ENCODE assay signal across 19 cellular contexts in genomic region chr5:135708481-135708880, GRCh38.
DNase-seq lines count a peak whose midpoint lies in the region; ATAC-seq and TF ChIP-seq lines count a peak whose summit lies in the region.
"Had no signal": no experiment of that assay in that cellular context is flagged by ENCODE, and none has a peak within 500 bp of the region (broad histone marks: within the 10 kb centered on the region; RNA-seq: fewer than 3 reads in every experiment).

No MANE protein-coding gene starts in this region.

- H3K27ac ChIP-seq in H9 (ENCODE audit: insufficient read length, low read depth, low read length) (no peak overlapping the region), hepatocyte (peak overlapping the region; percentile 43), neuronal stem cell (replicated peaks; ENCODE audit: low read length) (no peak overlapping the region), MM.1S (ENCODE audit: low read length) (no peak overlapping the region)
- H3K27ac ChIP-seq: BLaER1, C4-2B, GM23248 had no signal

- no peaks in the 10 kb centered on the region for H3F3A ChIP-seq in MM.1S (ENCODE audit: insufficient read depth, low read length)

- ATAC-seq in sciatic nerve (peak; percentile 6), GM18867 (IDR thresholded peaks at IDR 0.05; ENCODE audit: unreplicated experiment) (no peak)
- ATAC-seq: CD8-positive, alpha-beta T cell; HCT116 had no signal

- no peak overlapping the region for H3T11ph ChIP-seq in H9 (ENCODE audit: low read length)

- WGBS in H9 (ENCODE audit: extremely low coverage, insufficient read length, low lambda C conversion rate): no CpG with 5 or more reads among the region's 3 CpGs
- WGBS in hepatocyte (ENCODE audit: low lambda C conversion rate, missing lambda C conversion rate): 88% methylated on average over 3 of the region's 3 CpGs
- no CpG with 5 or more reads among the region's 3 CpGs for WGBS in neuronal stem cell (ENCODE audit: extremely low coverage in 2 of 2, insufficient read length in 2 of 2, insufficient replicate concordance in 1 of 2), 2 donors

- H3K4me3 ChIP-seq in hepatocyte: no peak overlapping the region
- no peak overlapping the region for H3K4me3 ChIP-seq in neuronal stem cell (ENCODE audit: low read length in 2 of 2)
- H3K4me3 ChIP-seq in MM.1S (ENCODE audit: low read length): no peak overlapping the region
- H3K4me3 ChIP-seq: BLaER1, GM23248 had no signal

- no peaks in the 10 kb centered on the region for H3K9me2 ChIP-seq in hepatocyte (replicated peaks; ENCODE audit: insufficient read depth)
- no peaks in the 10 kb centered on the region for H3K9me2 ChIP-seq in MM.1S (replicated peaks; ENCODE audit: insufficient read depth, low read length)

- H3K36me3 Mint-ChIP-seq in H9 (ENCODE audit: insufficient read depth in 1 of 3, low read depth in 3 of 3) (no peaks in the 10 kb centered on the region), progenitor cell of endocrine pancreas (ENCODE audit: insufficient read depth) (no peaks in the 10 kb centered on the region)
- H3K36me3 Mint-ChIP-seq: CD4-positive, CD25-positive, alpha-beta regulatory T cell; CD8-positive, alpha-beta T cell had no signal

- H3K18ac ChIP-seq in H9 (ENCODE audit: insufficient read length, low read depth, low read length) (no peak overlapping the region), neuronal stem cell (ENCODE audit: low read length) (no peak overlapping the region)

- H3K9me3 Mint-ChIP-seq in H9: no peaks in the 10 kb centered on the region
- H3K9me3 Mint-ChIP-seq in progenitor cell of endocrine pancreas (ENCODE audit: low read depth): no peaks in the 10 kb centered on the region
- H3K9me3 Mint-ChIP-seq: CD4-positive, CD25-positive, alpha-beta regulatory T cell; CD8-positive, alpha-beta T cell had no signal

- no peaks in the 10 kb centered on the region for H3K23me2 ChIP-seq in H9 (ENCODE audit: insufficient read length, low read depth, low read length, poor library complexity, severe bottlenecking)

- H3K14ac ChIP-seq in H9 (ENCODE audit: insufficient read depth, low read length) (no peak overlapping the region), neuronal stem cell (ENCODE audit: low read length) (no peak overlapping the region)

- H3K4me1 Mint-ChIP-seq in H9 (peaks cover 11 to 12% of the 10 kb centered on the region in 2 experiments), progenitor cell of endocrine pancreas (ENCODE audit: low read depth) (no peaks in the 10 kb centered on the region)
- H3K4me1 Mint-ChIP-seq: B cell; CD4-positive, CD25-positive, alpha-beta regulatory T cell had no signal

- H3K4me3 Mint-ChIP-seq in H9: no peak overlapping the region
- H3K4me3 Mint-ChIP-seq in progenitor cell of endocrine pancreas (ENCODE audit: low read depth): no peak overlapping the region
- H3K4me3 Mint-ChIP-seq: B cell; CD4-positive, CD25-positive, alpha-beta regulatory T cell; CD8-positive, alpha-beta T cell had no signal

- no peak overlapping the region for H2AK5ac ChIP-seq in H9 (ENCODE audit: insufficient read length, low read length)
- no peak overlapping the region for H2AK5ac ChIP-seq in neuronal stem cell (ENCODE audit: low read depth, low read length)

- H2AFZ ChIP-seq in H9 (ENCODE audit: low read length) (no peak overlapping the region), hepatocyte (no peak overlapping the region), neuronal stem cell (ENCODE audit: low read length) (no peak overlapping the region), MM.1S (ENCODE audit: low read length) (no peak overlapping the region)
- H2AFZ ChIP-seq: GM23248 had no signal

- H2BK12ac ChIP-seq in H9 (ENCODE audit: insufficient read length, low read depth, low read length) (no peak overlapping the region), neuronal stem cell (ENCODE audit: low read length) (no peak overlapping the region)

- H3K9me3 ChIP-seq in H9 (ENCODE audit: control insufficient read depth, low read depth, low read length) (no peaks in the 10 kb centered on the region), hepatocyte (ENCODE audit: low read depth) (no peaks in the 10 kb centered on the region), neuronal stem cell (replicated peaks in 1 of 2; ENCODE audit: control insufficient read depth in 2 of 2, insufficient read depth in 1 of 2, low read depth in 1 of 2, low read length in 2 of 2) (no peaks in the 10 kb centered on the region), MM.1S (replicated peaks; ENCODE audit: insufficient read depth, low read length) (no peaks in the 10 kb centered on the region)
- H3K9me3 ChIP-seq: BLaER1, Caco-2 had no signal

- H3K4me2 ChIP-seq in H9 (ENCODE audit: insufficient read depth, insufficient read length, low read length): no peak overlapping the region
- H3K4me2 ChIP-seq in hepatocyte: no peak overlapping the region
- no peak overlapping the region for H3K4me2 ChIP-seq in neuronal stem cell (ENCODE audit: insufficient read depth, low read length, poor library complexity, severe bottlenecking)
- no peak overlapping the region for H3K4me2 ChIP-seq in MM.1S (ENCODE audit: low read depth, low read length)
- H3K4me2 ChIP-seq: BLaER1 had no signal

- H3K79me1 ChIP-seq in H9 (ENCODE audit: insufficient read depth, low read depth, low read length, poor library complexity, severe bottlenecking): no peaks in the 10 kb centered on the region
- H3K79me1 ChIP-seq in neuronal stem cell (ENCODE audit: low read depth, low read length): no peaks in the 10 kb centered on the region

- H3K9ac ChIP-seq in H9 (ENCODE audit: extremely low read depth, insufficient read length, low read length): no peak overlapping the region
- no peak overlapping the region for H3K9ac ChIP-seq in neuronal stem cell (ENCODE audit: low read depth, low read length, poor library complexity)
- H3K9ac ChIP-seq in MM.1S (ENCODE audit: low read length): no peak overlapping the region
- H3K9ac ChIP-seq: BLaER1, GM23248 had no signal

- H4K91ac ChIP-seq in H9 (ENCODE audit: insufficient read length, low read depth, low read length): no peak overlapping the region
- H4K91ac ChIP-seq in neuronal stem cell (ENCODE audit: low read depth, low read length, poor library complexity): no peak overlapping the region

- H3K27ac Mint-ChIP-seq in H9 (no peak overlapping the region), progenitor cell of endocrine pancreas (no peak overlapping the region)
- H3K27ac Mint-ChIP-seq: B cell; CD4-positive, CD25-positive, alpha-beta regulatory T cell; CD8-positive, alpha-beta T cell had no signal

- intact Hi-C loops in sciatic nerve (cut with DNase I): no loop called here

- no peak for TF ChIP-seq CTCF in H9 (conservative IDR thresholded peaks at IDR 0.05)
- TF ChIP-seq CTCF in hepatocyte (IDR thresholded peaks at IDR 0.05; ENCODE audit: poor library complexity): no peak
- TF ChIP-seq CTCF in MM.1S (IDR thresholded peaks at IDR 0.05; ENCODE audit: low read length): no peak
- no peak for TF ChIP-seq CTCF in progenitor cell of endocrine pancreas (IDR thresholded peaks at IDR 0.05; ENCODE audit: unreplicated experiment)

- H3K79me2 ChIP-seq in H9 (ENCODE audit: insufficient read depth, low read length) (no peaks in the 10 kb centered on the region), hepatocyte (no peaks in the 10 kb centered on the region), MM.1S (ENCODE audit: low read length) (no peaks in the 10 kb centered on the region)

- H3K4me1 ChIP-seq in H9 (ENCODE audit: insufficient read depth, low read length) (no peaks in the 10 kb centered on the region), hepatocyte (ENCODE audit: insufficient read depth) (peaks cover 35% of the 10 kb centered on the region), neuronal stem cell (ENCODE audit: control insufficient read depth in 2 of 2, insufficient read depth in 1 of 2, low read depth in 1 of 2, low read length in 2 of 2) (peaks cover 0 to 6% of the 10 kb centered on the region in 2 donors), MM.1S (ENCODE audit: low read length) (no peaks in the 10 kb centered on the region)
- H3K4me1 ChIP-seq: Caco-2 had no signal

- H4K20me1 ChIP-seq in H9 (ENCODE audit: control insufficient read depth, insufficient read depth, insufficient read length) (no peaks in the 10 kb centered on the region), hepatocyte (ENCODE audit: insufficient read depth, poor library complexity, severe bottlenecking) (no peaks in the 10 kb centered on the region), MM.1S (ENCODE audit: insufficient read depth, low read length) (no peaks in the 10 kb centered on the region)
- H4K20me1 ChIP-seq: BLaER1 had no signal

- H3K36me3 ChIP-seq in hepatocyte (replicated peaks; ENCODE audit: insufficient read depth, low read depth): no peaks in the 10 kb centered on the region
- H3K36me3 ChIP-seq in neuronal stem cell (replicated peaks in 1 of 2; ENCODE audit: control insufficient read depth in 2 of 2, insufficient read depth in 2 of 2, low read length in 2 of 2): no peaks in the 10 kb centered on the region
- no peaks in the 10 kb centered on the region for H3K36me3 ChIP-seq in MM.1S (replicated peaks; ENCODE audit: insufficient read depth, low read length)
- H3K36me3 ChIP-seq: BLaER1 had no signal

- H3K27me3 ChIP-seq in H9 (ENCODE audit: insufficient read depth, low read length): no peaks in the 10 kb centered on the region
- H3K27me3 ChIP-seq in hepatocyte: no peaks in the 10 kb centered on the region
- H3K27me3 ChIP-seq in neuronal stem cell (ENCODE audit: control insufficient read depth in 3 of 3, insufficient read depth in 3 of 3, low read depth in 1 of 3, low read length in 3 of 3): peaks cover 0 to 3% (median 0%) of the 10 kb centered on the region in 3 experiments
- H3K27me3 ChIP-seq in MM.1S (replicated peaks; ENCODE audit: insufficient read depth, low read length): no peaks in the 10 kb centered on the region
- H3K27me3 ChIP-seq: BLaER1 had no signal

- H3K56ac ChIP-seq in H9 (ENCODE audit: insufficient read length, low read depth, low read length): no peak overlapping the region

- no peak overlapping the region for H4K5ac ChIP-seq in H9 (ENCODE audit: insufficient read length, low read depth, low read length)

- no peak overlapping the region for H3K23ac ChIP-seq in H9 (ENCODE audit: insufficient read length, low read depth, low read length)
- H3K23ac ChIP-seq in neuronal stem cell (ENCODE audit: low read depth, low read length, poor library complexity): no peak overlapping the region

- H3K4ac ChIP-seq in H9 (ENCODE audit: low read depth, low read length) (no peak overlapping the region), neuronal stem cell (ENCODE audit: low read length) (no peak overlapping the region)

- DNase-seq in H9 (peak; percentile 17), hepatocyte (ENCODE audit: low spot score) (no peak), neuronal stem cell (ENCODE audit: low spot score) (no peak), sciatic nerve (ENCODE audit: low spot score) (peak; percentile 32), MM.1S (no peak), progenitor cell of endocrine pancreas (ENCODE audit: low spot score, unreplicated experiment) (no peak), NCI-H748 (lab: John Stamatoyannopoulos, UW; ENCODE audit: unreplicated experiment) (no peak)
- DNase-seq: Caco-2; CD4-positive, CD25-positive, alpha-beta regulatory T cell; CD8-positive, alpha-beta T cell; DMS153; DND-41; GM23248; H7 had no signal

- H2BK15ac ChIP-seq in H9 (ENCODE audit: low read depth, low read length) (no peak overlapping the region), neuronal stem cell (ENCODE audit: low read length) (no peak overlapping the region)

- H4K8ac ChIP-seq in H9 (replicated peaks; ENCODE audit: insufficient read length, low read depth, low read length) (no peak overlapping the region), neuronal stem cell (ENCODE audit: low read depth, low read length) (peak overlapping the region; percentile 7)

- H3K27me3 Mint-ChIP-seq in H9 (ENCODE audit: low read depth): peaks cover 6% of the 10 kb centered on the region
- H3K27me3 Mint-ChIP-seq in progenitor cell of endocrine pancreas: peaks cover 19% of the 10 kb centered on the region

- no peak overlapping the region for H2BK20ac ChIP-seq in H9 (ENCODE audit: low read depth, low read length, poor library complexity, severe bottlenecking)

- H2BK120ac ChIP-seq in H9 (ENCODE audit: low read depth, low read length, poor library complexity, severe bottlenecking) (no peak overlapping the region), neuronal stem cell (ENCODE audit: low read depth, low read length) (no peak overlapping the region)

- H2BK5ac ChIP-seq in H9 (ENCODE audit: insufficient read length, low read length): no peak overlapping the region
- no peak overlapping the region for H2BK5ac ChIP-seq in neuronal stem cell (ENCODE audit: low read length)

Comparison
In these comparisons a context has a peak if more than half of its experiments do, and no peak if none do; other contexts are left out.
1. DNase-seq: peak in H9 (single experiment) and sciatic nerve (single experiment); none in hepatocyte (single experiment), neuronal stem cell (single experiment), MM.1S (single experiment), progenitor cell of endocrine pancreas (single experiment) and NCI-H748 (single experiment).